Comparison of ENCODE assay signal across 20 cellular contexts in genomic region chr3:108022316-108023150, GRCh38.
DNase-seq lines count a peak whose midpoint lies in the region; ATAC-seq and TF ChIP-seq lines count a peak whose summit lies in the region.
"Had no signal": no experiment of that assay in that cellular context is flagged by ENCODE, and none has a peak within 500 bp of the region (broad histone marks: within the 10 kb centered on the region; RNA-seq: fewer than 3 reads in every experiment).

No MANE protein-coding gene starts in this region.

- H3K36me3 ChIP-seq in thyroid gland = no peaks in the 10 kb centered on the region
- H3K36me3 ChIP-seq: HAP-1, right lobe of liver, tibial artery had no signal

- H3K4me1 ChIP-seq in thyroid gland = peaks cover 10 to 16% of the 10 kb centered on the region in 2 donors
- H3K4me1 ChIP-seq: right lobe of liver, tibial artery had no signal

- peak overlapping the region; percentile 68 to 80 (median 69) for H3K27ac ChIP-seq in thyroid gland
- H3K27ac ChIP-seq: right lobe of liver, tibial artery had no signal

- no peak for TF ChIP-seq CTCF in thyroid gland (IDR thresholded peaks at IDR 0.05)

- no peaks in the 10 kb centered on the region for H3K27me3 ChIP-seq in thyroid gland
- H3K27me3 ChIP-seq: right lobe of liver, tibial artery had no signal

- no peak for ATAC-seq in GM21528 (IDR thresholded peaks at IDR 0.05; ENCODE audit: low FRiP score, unreplicated experiment)
- ATAC-seq: HepG2; PC-3; right lobe of liver; stimulated activated naive B cell treated with anti-CD40 and anti-IgM and Interleukin-4, amounts not matched to agents 10 μg/mL and 1 μg/mL and 100 μg/mL, for 72 hours had no signal

- no peak for TF ChIP-seq POLR2A in thyroid gland (IDR thresholded peaks at IDR 0.05)

- intact Hi-C loops in thyroid gland (cut with DNase I) = no loop called here

- H3K4me3 ChIP-seq in thyroid gland (replicated peaks in 1 of 3) = no peak overlapping the region
- H3K4me3 ChIP-seq: HAP-1, right lobe of liver, tibial artery had no signal

- 34 to 50% methylated on average over 3 of the region's 3 CpGs for WGBS in thyroid gland, 2 donors

- DNase-seq in NCI-H748 (lab: John Stamatoyannopoulos, UW; ENCODE audit: unreplicated experiment) (peak; percentile 15), NCI-H748 treated with DMSO at 0.1 percent for 48 hours (lab: John Stamatoyannopoulos, UW) (no peak), NCI-H226 (peak; percentile 92), islet precursor cell (peak; percentile 84), thyroid gland (peak; percentile 81 to 82), NCI-H1048 (lab: John Stamatoyannopoulos, UW) (no peak), NCI-H2107 (lab: John Stamatoyannopoulos, UW) (no peak)
- DNase-seq: activated CD4-positive, alpha-beta T cell treated with anti-CD3 and anti-CD28 coated beads, Interleukin-2, amount 50 U/mL, for 4 hours; activated naive CD4-positive, alpha-beta T cell; activated T-cell treated with anti-CD3 and anti-CD28 coated beads for 4 hours; erythroblast; NCI-H2081 treated with DMSO at 0.1 percent for 48 hours; NCI-H774; PC-3; right lobe of liver; stimulated activated naive B cell treated with anti-CD40 and anti-IgM and Interleukin-4, amounts not matched to agents 10 μg/mL and 1 μg/mL and 100 μg/mL, for 72 hours; tibial artery had no signal

- no peaks in the 10 kb centered on the region for H3K9me3 ChIP-seq in thyroid gland
- H3K9me3 ChIP-seq: HAP-1, right lobe of liver, tibial artery had no signal

Comparison
In these comparisons a context has a peak if more than half of its experiments do, and no peak if none do; other contexts are left out.
1. DNase-seq: peak in NCI-H748 (single experiment), NCI-H226 (single experiment), islet precursor cell (single experiment) and thyroid gland (2 of 2); none in NCI-H748 treated with DMSO at 0.1 percent for 48 hours (single experiment), NCI-H1048 (single experiment) and NCI-H2107 (single experiment).